In genomic region chr3:49804141-49805041, GRCh38 we compare ENCODE assay signal across 6 cellular contexts. TPM values are rescaled to one million over a fixed set of nuclear protein-coding genes. Genes with fewer than 3 reads are reported as not detected.
DNase-seq lines count a peak whose midpoint lies in the region; ATAC-seq, FAIRE-seq and TF ChIP-seq lines count a peak whose summit lies in the region.

No MANE protein-coding gene starts in this region.

- DNase-seq in OCI-LY7 (ENCODE audit: low spot score), result no peak
- DNase-seq in esophagus muscularis mucosa (ENCODE audit: extremely low spot score), result no peak
- no peak for DNase-seq in stomach
- no peak for DNase-seq in omental fat pad (ENCODE audit: low spot score)
- DNase-seq in D721Med (ENCODE audit: insufficient read length, low spot score), result no peak
- DNase-seq in dedifferentiated amniotic fluid mesenchymal stem cell (ENCODE audit: extremely low spot score), result no peak

- H3K4me3 ChIP-seq in OCI-LY7 (ENCODE audit: low read depth, low read length, poor library complexity, severe bottlenecking) (peak overlapping the region; percentile 82), esophagus muscularis mucosa (peak overlapping the region; percentile 70 to 99 (median 85)), stomach (peak overlapping the region; percentile 83 to 89 (median 86))

- no peaks in the 10 kb centered on the region; the same call in 1 of the 2 replicates for H3K79me2 ChIP-seq in OCI-LY7 (ENCODE audit: insufficient read depth, low read depth, low read length)

- intact Hi-C loops in OCI-LY7 (cut with micrococcal nuclease; ENCODE audit: unreplicated experiment), result loop anchor here (1.0 to 10.0 kb wide), 3 partner anchors 80 to 782 kb away; partner anchors contain the start of gene NDUFAF3
- intact Hi-C loops in esophagus muscularis mucosa (cut with DNase I), result no loop called here
- intact Hi-C loops in stomach (cut with DNase I; ENCODE audit: low total_unique reads), result no loop called here

- no peaks in the 10 kb centered on the region for H3K9me3 ChIP-seq in OCI-LY7 (ENCODE audit: low read length)
- H3K9me3 ChIP-seq in esophagus muscularis mucosa, result no peaks in the 10 kb centered on the region
- H3K9me3 ChIP-seq in stomach, result no peaks in the 10 kb centered on the region

- TF ChIP-seq CTCF in OCI-LY7 (conservative IDR thresholded peaks at IDR 0.05; ENCODE audit: low read length), result 0 out of 2 replicates have a peak, but pooled peaks have one; percentile 2
- no peak for TF ChIP-seq CTCF in esophagus muscularis mucosa (IDR thresholded peaks at IDR 0.05)
- no peak for TF ChIP-seq CTCF in stomach (IDR thresholded peaks at IDR 0.05)
- TF ChIP-seq CTCF in omental fat pad (IDR thresholded peaks at IDR 0.05), result no peak
- no peak for TF ChIP-seq CTCF in D721Med (IDR thresholded peaks at IDR 0.05; ENCODE audit: insufficient read depth, missing control alignments)

- no peaks in the 10 kb centered on the region for H4K20me1 ChIP-seq in OCI-LY7 (ENCODE audit: insufficient read depth, low read length)

- POLR2A ChIA-PET in OCI-LY7 (lab: Charles Lee), result interaction anchor here (0.6 to 2.0 kb wide), 7 partner anchors 9 to 433 kb away, joined by 3 to 15 read pairs (median 6); partner anchors contain the start of genes TRAIP and UBA7

- H3K27me3 ChIP-seq in esophagus muscularis mucosa (peaks cover 0 to 4% (median 0%) of the 10 kb centered on the region in 4 donors), stomach (no peaks in the 10 kb centered on the region)

- TF ChIP-seq POLR2A in esophagus muscularis mucosa (IDR thresholded peaks at IDR 0.05; ENCODE audit: low read depth), result no peak
- no peak for TF ChIP-seq POLR2A in stomach (IDR thresholded peaks at IDR 0.05)

- FAIRE-seq in D721Med (lab: Jason Lieb, UNC), result no peak

- TF ChIP-seq EP300 in esophagus muscularis mucosa (IDR thresholded peaks at IDR 0.05), result no peak
- TF ChIP-seq EP300 in stomach (IDR thresholded peaks at IDR 0.05), result no peak

- H3K36me3 ChIP-seq in OCI-LY7 (ENCODE audit: insufficient read depth, low read length), result no peaks in the 10 kb centered on the region
- H3K36me3 ChIP-seq in esophagus muscularis mucosa, result peaks cover 0 to 26% (median 9%) of the 10 kb centered on the region in 4 donors
- H3K36me3 ChIP-seq in stomach, result peaks cover under 1 to 21% (median 11%) of the 10 kb centered on the region in 4 donors

- H3K4me2 ChIP-seq in OCI-LY7 (ENCODE audit: low read length), result peak overlapping the region; percentile 96

- no TSS peak for BruUV-seq in OCI-LY7 (replicated peaks; lab: Mats Ljungman, UMichigan)

- no peak for ATAC-seq in omental fat pad (ENCODE audit: low FRiP score)

- H3K27ac ChIP-seq in OCI-LY7 (ENCODE audit: low read depth, low read length, poor library complexity, severe bottlenecking) (peak overlapping the region; percentile 96), esophagus muscularis mucosa (replicated peaks in 1 of 4) (peak overlapping the region; percentile 87 to 98 (median 91)), stomach (peak overlapping the region in 4 of 5 donors; percentile 88 to 94 (median 90))

- H3K4me1 ChIP-seq in OCI-LY7 (ENCODE audit: insufficient read depth, low read length, poor library complexity, severe bottlenecking), result peaks cover 59% of the 10 kb centered on the region
- peaks cover 46 to 66% (median 64%) of the 10 kb centered on the region in 4 donors for H3K4me1 ChIP-seq in esophagus muscularis mucosa
- H3K4me1 ChIP-seq in stomach, result peaks cover 40 to 71% (median 59%) of the 10 kb centered on the region in 4 donors

- H3K9me2 ChIP-seq in OCI-LY7 (ENCODE audit: insufficient read depth, low read length), result no peaks in the 10 kb centered on the region

- 45% methylated on average over 19 of the region's 26 CpGs for WGBS in esophagus muscularis mucosa
- 60 to 78% (median 69%) methylated on average over 15 to 26 of the region's 26 CpGs for WGBS in stomach, 5 donors

- H2AFZ ChIP-seq in OCI-LY7 (ENCODE audit: low read length), result no peak overlapping the region; the same call in 1 of the 2 replicates

- CTCF ChIA-PET in OCI-LY7 (lab: Charles Lee; ENCODE audit: unreplicated experiment), result interaction anchor here (0.5 to 4.5 kb wide), 7 partner anchors 13 to 51 kb away, joined by 3 to 29 read pairs (median 3); no protein-coding TSS in a partner anchor

RNA-seq across cellular contexts. Expression of gene INKA1, which starts 1.3 kb away (rescaled TPM):
- total RNA-seq in OCI-LY7 (2014; rRNA removed; shearing (Covaris generic)), result 12.8 and 18.4 TPM in 2 replicates
- total RNA-seq in OCI-LY7 (2022), result 7.6 and 7.9 TPM in 2 replicates
- 1 to 10 TPM; 3.3 to 5.8 (median 4.0) TPM for total RNA-seq in esophagus muscularis mucosa
- total RNA-seq in stomach, result 1 to 10 TPM in 3 of 5 donors, not detected in 2; 1.8 to 3.3 (median 2.3) TPM
- polyA plus RNA-seq in stomach, result 10 to 100 TPM in 1 of 3 donors, 1 to 10 TPM in 2; 4.4 to 15.0 (median 5.5) TPM
- 1 to 10 TPM in 2 of 4 donors, under 1 TPM in 2; 0.74 to 9.9 (median 2.4) TPM for total RNA-seq in omental fat pad

RNA-seq across cellular contexts. Expression of gene CDHR4, which starts 4.7 kb away (rescaled TPM):
- not detected in 2 replicates for total RNA-seq in OCI-LY7 (2014; rRNA removed; shearing (Covaris generic))
- total RNA-seq in OCI-LY7 (2022) (0.32 TPM in 1 of 2 replicates, not detected in the other), esophagus muscularis mucosa (under 1 TPM in 1 of 4 donors, not detected in 3; 0.17 TPM), stomach (under 1 TPM in 2 of 5 donors, not detected in 3; under 0.01 to 0.73 TPM), omental fat pad (1 to 10 TPM in 1 of 4 donors, under 1 TPM in 1, not detected in 2; 0.36 to 6.0 TPM)
- polyA plus RNA-seq in stomach, result under 1 TPM in 1 of 3 donors, not detected in 2; 0.18 TPM

RNA-seq across cellular contexts. Expression of gene UBA7, which starts 9.4 kb away (rescaled TPM):
- 18.1 and 26.3 TPM in 2 replicates for total RNA-seq in OCI-LY7 (2014; rRNA removed; shearing (Covaris generic))
- 14.2 and 14.7 TPM in 2 replicates for total RNA-seq in OCI-LY7 (2022)
- 10 to 100 TPM; 25.5 to 40.0 (median 31.4) TPM for total RNA-seq in esophagus muscularis mucosa
- total RNA-seq in stomach, result 100 to 1,000 TPM in 1 of 5 donors, 10 to 100 TPM in 4; 36.2 to 250 (median 76.3) TPM
- polyA plus RNA-seq in stomach, result 10 to 100 TPM; 27.2 to 56.2 (median 30.2) TPM
- total RNA-seq in omental fat pad, result 10 to 100 TPM; 33.6 to 85.4 (median 38.1) TPM

RNA-seq across cellular contexts. Expression of gene IP6K1, which starts 18.0 kb away (rescaled TPM):
- total RNA-seq in OCI-LY7 (2014; rRNA removed; shearing (Covaris generic)), result 23.1 and 27.4 TPM in 2 replicates
- total RNA-seq in OCI-LY7 (2022) (27.0 and 30.9 TPM in 2 replicates), esophagus muscularis mucosa (10 to 100 TPM; 33.2 to 63.4 (median 52.4) TPM), stomach (10 to 100 TPM; 16.8 to 68.3 (median 36.4) TPM), omental fat pad (10 to 100 TPM; 30.5 to 41.3 (median 35.8) TPM)
- polyA plus RNA-seq in stomach, result 10 to 100 TPM in 2 of 3 donors, 1 to 10 TPM in 1; 7.7 to 16.1 (median 11.5) TPM

RNA-seq across cellular contexts. Expression of gene TRAIP, which starts 52.0 kb away (rescaled TPM):
- total RNA-seq in OCI-LY7 (2014; rRNA removed; shearing (Covaris generic)), result 24.4 and 38.6 TPM in 2 replicates
- total RNA-seq in OCI-LY7 (2022) (41.8 and 48.9 TPM in 2 replicates), esophagus muscularis mucosa (1 to 10 TPM in 2 of 4 donors, under 1 TPM in 1, not detected in 1; 0.84 to 1.4 (median 1.3) TPM), stomach (1 to 10 TPM in 3 of 5 donors, not detected in 2; 2.3 to 7.0 (median 2.8) TPM), omental fat pad (1 to 10 TPM in 3 of 4 donors, not detected in 1; 1.0 to 1.8 (median 1.6) TPM)
- 1 to 10 TPM; 1.5 to 4.3 (median 2.0) TPM for polyA plus RNA-seq in stomach
